ENCODE assay signal across 1 cellular context in the genomic region with DNA sequence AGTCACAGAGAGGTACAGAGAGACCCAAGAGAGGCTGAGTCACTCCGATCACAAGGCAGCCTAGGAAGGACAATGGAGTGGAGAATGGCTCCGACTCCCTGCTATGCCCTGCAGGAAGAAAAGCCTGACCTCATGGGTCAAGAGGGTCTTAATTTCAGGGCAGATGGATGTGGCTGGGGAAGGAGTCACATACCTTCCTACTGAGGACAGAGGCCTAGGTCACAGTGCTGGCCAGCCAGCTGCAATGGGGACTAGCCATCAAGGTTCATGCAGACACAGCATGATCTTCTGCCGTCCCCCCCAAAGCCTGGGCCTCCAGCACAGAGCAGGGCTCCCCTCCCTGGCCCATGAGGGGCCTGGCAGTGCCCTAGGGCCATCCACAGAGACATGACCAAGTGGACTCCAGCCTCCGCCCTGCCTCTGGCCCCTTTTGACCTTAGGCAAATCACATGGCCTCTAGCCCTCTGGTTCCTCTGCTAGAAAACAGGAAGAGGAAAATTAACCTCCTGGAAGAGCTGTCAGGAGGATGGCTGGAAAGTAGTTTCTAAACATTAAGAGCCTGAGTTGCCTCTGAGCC.
A peak's percentile ranks its signal among the peaks of the same experiment; 100 is the strongest.
TF ChIP-seq lines count a peak whose summit lies in the region.

No MANE protein-coding gene starts in this region.

TF ChIP-seq in HepG2, 621 proteins besides CTCF, POLR2A, EP300 and RAD21 (continued from another document and continues in another):
- TF ChIP-seq ZNF484 (CRISPR knock-in tag; IDR thresholded peaks at IDR 0.05; ENCODE audit: borderline replicate concordance, low read depth) (no peak), ZFP37 (CRISPR knock-in tag; IDR thresholded peaks at IDR 0.05; ENCODE audit: borderline replicate concordance) (no peak), PRMT3 (CRISPR knock-in tag; IDR thresholded peaks at IDR 0.05; ENCODE audit: borderline replicate concordance, low read depth) (no peak), SALL1 (CRISPR knock-in tag; IDR thresholded peaks at IDR 0.05) (0 out of 2 replicates have a peak, but pooled peaks have one; percentile 65), HOXA3 (CRISPR knock-in tag; IDR thresholded peaks at IDR 0.05) (peak; percentile 51; the same call in 1 of the 2 replicates), KAT7 (CRISPR knock-in tag; IDR thresholded peaks at IDR 0.05; ENCODE audit: borderline replicate concordance) (no peak), ZSCAN25 (CRISPR knock-in tag; IDR thresholded peaks at IDR 0.05) (peak; percentile 85), MATR3 (CRISPR knock-in tag; IDR thresholded peaks at IDR 0.05) (no peak), NR2F2 (IDR thresholded peaks at IDR 0.05; ENCODE audit: borderline replicate concordance, low read depth) (peak; percentile 77; the same call in 1 of the 2 replicates), WIZ (CRISPR knock-in tag; IDR thresholded peaks at IDR 0.05) (no peak), JDP2 (CRISPR knock-in tag; IDR thresholded peaks at IDR 0.05; ENCODE audit: borderline replicate concordance) (no peak), RBFOX2 (IDR thresholded peaks at IDR 0.05; ENCODE audit: low read depth, low read length) (no peak), HNRNPK (IDR thresholded peaks at IDR 0.05; ENCODE audit: low read depth, low read length, poor library complexity, severe bottlenecking) (no peak), ZNF274 (CRISPR knock-in tag; IDR thresholded peaks at IDR 0.05) (peak; percentile 35; the same call in 1 of the 2 replicates), ZNF850 (CRISPR knock-in tag; conservative IDR thresholded peaks at IDR 0.05) (no peak), SSRP1 (CRISPR knock-in tag; IDR thresholded peaks at IDR 0.05) (no peak), HNF4G (IDR thresholded peaks at IDR 0.05; ENCODE audit: borderline replicate concordance, low read depth, low read length) (0 out of 2 replicates have a peak, but pooled peaks have one; percentile 10), HNF4G (CRISPR knock-in tag; IDR thresholded peaks at IDR 0.05; ENCODE audit: borderline replicate concordance, low read depth) (no peak), MEIS1 (CRISPR knock-in tag; IDR thresholded peaks at IDR 0.05; ENCODE audit: borderline replicate concordance) (0 out of 2 replicates have a peak, but pooled peaks have one; percentile 70), HOXA5 (CRISPR knock-in tag; IDR thresholded peaks at IDR 0.05) (0 out of 2 replicates have a peak, but pooled peaks have one; percentile 46), NCOA2 (CRISPR knock-in tag; IDR thresholded peaks at IDR 0.05) (no peak; the same call in 1 of the 2 replicates), NCOR1 (IDR thresholded peaks at IDR 0.05; ENCODE audit: borderline replicate concordance, low read length) (no peak), ATM (IDR thresholded peaks at IDR 0.05; ENCODE audit: borderline replicate concordance) (no peak), BCL6 (CRISPR knock-in tag; IDR thresholded peaks at IDR 0.05) (no peak; the same call in 1 of the 2 replicates), ZFYVE20 (CRISPR knock-in tag; IDR thresholded peaks at IDR 0.05; ENCODE audit: borderline replicate concordance, low read depth) (no peak), ZNF724P (CRISPR knock-in tag; IDR thresholded peaks at IDR 0.05; ENCODE audit: borderline replicate concordance) (no peak), KAT8 (CRISPR knock-in tag; IDR thresholded peaks at IDR 0.05) (0 out of 2 replicates have a peak, but pooled peaks have one; percentile 39), ZNF337 (CRISPR knock-in tag; IDR thresholded peaks at IDR 0.05; ENCODE audit: borderline replicate concordance, low read depth) (no peak), RBM39 (IDR thresholded peaks at IDR 0.05; ENCODE audit: low read depth, low read length, poor library complexity, severe bottlenecking) (no peak), DPF2 (CRISPR knock-in tag; IDR thresholded peaks at IDR 0.05; ENCODE audit: borderline replicate concordance, low read depth) (peak; percentile 39; the same call in 1 of the 2 replicates), HDAC2 (CRISPR knock-in tag; IDR thresholded peaks at IDR 0.05) (peak; percentile 38), YEATS2 (CRISPR knock-in tag; IDR thresholded peaks at IDR 0.05; ENCODE audit: borderline replicate concordance) (no peak), ZNF547 (CRISPR knock-in tag; IDR thresholded peaks at IDR 0.05) (no peak), GFI1 (CRISPR knock-in tag; IDR thresholded peaks at IDR 0.05; ENCODE audit: borderline replicate concordance) (peak; percentile 42; the same call in 1 of the 2 replicates), ZNF616 (CRISPR knock-in tag; IDR thresholded peaks at IDR 0.05; ENCODE audit: low read depth) (no peak)
- TF ChIP-seq, protein P1, sequence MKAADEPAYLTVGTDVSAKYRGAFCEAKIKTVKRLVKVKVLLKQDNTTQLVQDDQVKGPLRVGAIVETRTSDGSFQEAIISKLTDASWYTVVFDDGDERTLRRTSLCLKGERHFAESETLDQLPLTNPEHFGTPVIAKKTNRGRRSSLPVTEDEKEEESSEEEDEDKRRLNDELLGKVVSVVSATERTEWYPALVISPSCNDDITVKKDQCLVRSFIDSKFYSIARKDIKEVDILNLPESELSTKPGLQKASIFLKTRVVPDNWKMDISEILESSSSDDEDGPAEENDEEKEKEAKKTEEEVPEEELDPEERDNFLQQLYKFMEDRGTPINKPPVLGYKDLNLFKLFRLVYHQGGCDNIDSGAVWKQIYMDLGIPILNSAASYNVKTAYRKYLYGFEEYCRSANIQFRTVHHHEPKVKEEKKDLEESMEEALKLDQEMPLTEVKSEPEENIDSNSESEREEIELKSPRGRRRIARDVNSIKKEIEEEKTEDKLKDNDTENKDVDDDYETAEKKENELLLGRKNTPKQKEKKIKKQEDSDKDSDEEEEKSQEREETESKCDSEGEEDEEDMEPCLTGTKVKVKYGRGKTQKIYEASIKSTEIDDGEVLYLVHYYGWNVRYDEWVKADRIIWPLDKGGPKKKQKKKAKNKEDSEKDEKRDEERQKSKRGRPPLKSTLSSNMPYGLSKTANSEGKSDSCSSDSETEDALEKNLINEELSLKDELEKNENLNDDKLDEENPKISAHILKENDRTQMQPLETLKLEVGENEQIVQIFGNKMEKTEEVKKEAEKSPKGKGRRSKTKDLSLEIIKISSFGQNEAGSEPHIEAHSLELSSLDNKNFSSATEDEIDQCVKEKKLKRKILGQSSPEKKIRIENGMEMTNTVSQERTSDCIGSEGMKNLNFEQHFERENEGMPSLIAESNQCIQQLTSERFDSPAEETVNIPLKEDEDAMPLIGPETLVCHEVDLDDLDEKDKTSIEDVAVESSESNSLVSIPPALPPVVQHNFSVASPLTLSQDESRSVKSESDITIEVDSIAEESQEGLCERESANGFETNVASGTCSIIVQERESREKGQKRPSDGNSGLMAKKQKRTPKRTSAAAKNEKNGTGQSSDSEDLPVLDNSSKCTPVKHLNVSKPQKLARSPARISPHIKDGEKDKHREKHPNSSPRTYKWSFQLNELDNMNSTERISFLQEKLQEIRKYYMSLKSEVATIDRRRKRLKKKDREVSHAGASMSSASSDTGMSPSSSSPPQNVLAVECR (CRISPR knock-in tag; IDR thresholded peaks at IDR 0.05; ENCODE audit: borderline replicate concordance) = peak; percentile 72; the same call in 1 of the 2 replicates
- TF ChIP-seq, protein P2, sequence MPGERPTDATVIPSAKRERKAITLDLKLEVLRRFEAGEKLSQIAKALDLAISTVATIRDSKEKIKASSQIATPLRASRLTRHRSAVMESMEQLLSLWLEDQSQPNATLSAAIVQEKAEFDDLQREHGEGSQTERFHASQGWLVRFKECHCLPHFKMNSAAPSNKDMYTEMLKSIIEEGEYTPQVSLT (CRISPR knock-in tag; IDR thresholded peaks at IDR 0.05; ENCODE audit: borderline replicate concordance, low read depth) = no peak
- TF ChIP-seq, protein P3, sequence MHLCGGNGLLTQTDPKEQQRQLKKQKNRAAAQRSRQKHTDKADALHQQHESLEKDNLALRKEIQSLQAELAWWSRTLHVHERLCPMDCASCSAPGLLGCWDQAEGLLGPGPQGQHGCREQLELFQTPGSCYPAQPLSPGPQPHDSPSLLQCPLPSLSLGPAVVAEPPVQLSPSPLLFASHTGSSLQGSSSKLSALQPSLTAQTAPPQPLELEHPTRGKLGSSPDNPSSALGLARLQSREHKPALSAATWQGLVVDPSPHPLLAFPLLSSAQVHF (CRISPR knock-in tag; IDR thresholded peaks at IDR 0.05) = no peak
- TF ChIP-seq, protein P4, sequence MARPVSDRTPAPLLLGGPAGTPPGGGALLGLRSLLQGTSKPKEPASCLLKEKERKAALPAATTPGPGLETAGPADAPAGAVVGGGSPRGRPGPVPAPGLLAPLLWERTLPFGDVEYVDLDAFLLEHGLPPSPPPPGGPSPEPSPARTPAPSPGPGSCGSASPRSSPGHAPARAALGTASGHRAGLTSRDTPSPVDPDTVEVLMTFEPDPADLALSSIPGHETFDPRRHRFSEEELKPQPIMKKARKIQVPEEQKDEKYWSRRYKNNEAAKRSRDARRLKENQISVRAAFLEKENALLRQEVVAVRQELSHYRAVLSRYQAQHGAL (CRISPR knock-in tag; IDR thresholded peaks at IDR 0.05; ENCODE audit: not compliant biosample characterization) = peak; percentile 42
- TF ChIP-seq, protein P5, sequence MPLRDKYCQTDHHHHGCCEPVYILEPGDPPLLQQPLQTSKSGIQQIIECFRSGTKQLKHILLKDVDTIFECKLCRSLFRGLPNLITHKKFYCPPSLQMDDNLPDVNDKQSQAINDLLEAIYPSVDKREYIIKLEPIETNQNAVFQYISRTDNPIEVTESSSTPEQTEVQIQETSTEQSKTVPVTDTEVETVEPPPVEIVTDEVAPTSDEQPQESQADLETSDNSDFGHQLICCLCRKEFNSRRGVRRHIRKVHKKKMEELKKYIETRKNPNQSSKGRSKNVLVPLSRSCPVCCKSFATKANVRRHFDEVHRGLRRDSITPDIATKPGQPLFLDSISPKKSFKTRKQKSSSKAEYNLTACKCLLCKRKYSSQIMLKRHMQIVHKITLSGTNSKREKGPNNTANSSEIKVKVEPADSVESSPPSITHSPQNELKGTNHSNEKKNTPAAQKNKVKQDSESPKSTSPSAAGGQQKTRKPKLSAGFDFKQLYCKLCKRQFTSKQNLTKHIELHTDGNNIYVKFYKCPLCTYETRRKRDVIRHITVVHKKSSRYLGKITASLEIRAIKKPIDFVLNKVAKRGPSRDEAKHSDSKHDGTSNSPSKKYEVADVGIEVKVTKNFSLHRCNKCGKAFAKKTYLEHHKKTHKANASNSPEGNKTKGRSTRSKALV (CRISPR knock-in tag; IDR thresholded peaks at IDR 0.05) = peak; percentile 72; the same call in 1 of the 2 replicates
- TF ChIP-seq, protein P6, sequence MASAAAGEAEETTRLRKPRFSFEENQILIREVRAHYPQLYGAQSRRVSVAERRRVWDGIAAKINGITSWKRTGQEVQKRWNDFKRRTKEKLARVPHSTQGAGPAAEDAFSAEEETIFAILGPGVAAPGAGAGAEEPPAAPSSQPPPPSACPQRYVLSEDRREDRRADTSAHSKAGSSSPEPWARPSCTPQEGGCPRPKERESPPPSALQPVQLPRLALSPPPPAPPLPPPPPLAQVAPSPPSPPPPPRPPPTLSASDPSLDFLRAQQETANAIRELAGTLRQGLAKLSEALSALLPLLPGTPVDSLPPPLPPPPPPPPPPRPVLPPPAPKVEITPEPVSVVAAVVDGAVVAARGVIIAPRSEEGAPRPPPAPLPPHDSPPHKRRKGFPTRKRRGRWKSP (CRISPR knock-in tag; IDR thresholded peaks at IDR 0.05) = no peak
- TF ChIP-seq, protein P7, sequence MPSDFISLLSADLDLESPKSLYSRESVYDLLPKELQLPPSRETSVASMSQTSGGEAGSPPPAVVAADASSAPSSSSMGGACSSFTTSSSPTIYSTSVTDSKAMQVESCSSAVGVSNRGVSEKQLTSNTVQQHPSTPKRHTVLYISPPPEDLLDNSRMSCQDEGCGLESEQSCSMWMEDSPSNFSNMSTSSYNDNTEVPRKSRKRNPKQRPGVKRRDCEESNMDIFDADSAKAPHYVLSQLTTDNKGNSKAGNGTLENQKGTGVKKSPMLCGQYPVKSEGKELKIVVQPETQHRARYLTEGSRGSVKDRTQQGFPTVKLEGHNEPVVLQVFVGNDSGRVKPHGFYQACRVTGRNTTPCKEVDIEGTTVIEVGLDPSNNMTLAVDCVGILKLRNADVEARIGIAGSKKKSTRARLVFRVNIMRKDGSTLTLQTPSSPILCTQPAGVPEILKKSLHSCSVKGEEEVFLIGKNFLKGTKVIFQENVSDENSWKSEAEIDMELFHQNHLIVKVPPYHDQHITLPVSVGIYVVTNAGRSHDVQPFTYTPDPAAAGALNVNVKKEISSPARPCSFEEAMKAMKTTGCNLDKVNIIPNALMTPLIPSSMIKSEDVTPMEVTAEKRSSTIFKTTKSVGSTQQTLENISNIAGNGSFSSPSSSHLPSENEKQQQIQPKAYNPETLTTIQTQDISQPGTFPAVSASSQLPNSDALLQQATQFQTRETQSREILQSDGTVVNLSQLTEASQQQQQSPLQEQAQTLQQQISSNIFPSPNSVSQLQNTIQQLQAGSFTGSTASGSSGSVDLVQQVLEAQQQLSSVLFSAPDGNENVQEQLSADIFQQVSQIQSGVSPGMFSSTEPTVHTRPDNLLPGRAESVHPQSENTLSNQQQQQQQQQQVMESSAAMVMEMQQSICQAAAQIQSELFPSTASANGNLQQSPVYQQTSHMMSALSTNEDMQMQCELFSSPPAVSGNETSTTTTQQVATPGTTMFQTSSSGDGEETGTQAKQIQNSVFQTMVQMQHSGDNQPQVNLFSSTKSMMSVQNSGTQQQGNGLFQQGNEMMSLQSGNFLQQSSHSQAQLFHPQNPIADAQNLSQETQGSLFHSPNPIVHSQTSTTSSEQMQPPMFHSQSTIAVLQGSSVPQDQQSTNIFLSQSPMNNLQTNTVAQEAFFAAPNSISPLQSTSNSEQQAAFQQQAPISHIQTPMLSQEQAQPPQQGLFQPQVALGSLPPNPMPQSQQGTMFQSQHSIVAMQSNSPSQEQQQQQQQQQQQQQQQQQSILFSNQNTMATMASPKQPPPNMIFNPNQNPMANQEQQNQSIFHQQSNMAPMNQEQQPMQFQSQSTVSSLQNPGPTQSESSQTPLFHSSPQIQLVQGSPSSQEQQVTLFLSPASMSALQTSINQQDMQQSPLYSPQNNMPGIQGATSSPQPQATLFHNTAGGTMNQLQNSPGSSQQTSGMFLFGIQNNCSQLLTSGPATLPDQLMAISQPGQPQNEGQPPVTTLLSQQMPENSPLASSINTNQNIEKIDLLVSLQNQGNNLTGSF (CRISPR knock-in tag; IDR thresholded peaks at IDR 0.05) = no peak
- TF ChIP-seq, protein P8, sequence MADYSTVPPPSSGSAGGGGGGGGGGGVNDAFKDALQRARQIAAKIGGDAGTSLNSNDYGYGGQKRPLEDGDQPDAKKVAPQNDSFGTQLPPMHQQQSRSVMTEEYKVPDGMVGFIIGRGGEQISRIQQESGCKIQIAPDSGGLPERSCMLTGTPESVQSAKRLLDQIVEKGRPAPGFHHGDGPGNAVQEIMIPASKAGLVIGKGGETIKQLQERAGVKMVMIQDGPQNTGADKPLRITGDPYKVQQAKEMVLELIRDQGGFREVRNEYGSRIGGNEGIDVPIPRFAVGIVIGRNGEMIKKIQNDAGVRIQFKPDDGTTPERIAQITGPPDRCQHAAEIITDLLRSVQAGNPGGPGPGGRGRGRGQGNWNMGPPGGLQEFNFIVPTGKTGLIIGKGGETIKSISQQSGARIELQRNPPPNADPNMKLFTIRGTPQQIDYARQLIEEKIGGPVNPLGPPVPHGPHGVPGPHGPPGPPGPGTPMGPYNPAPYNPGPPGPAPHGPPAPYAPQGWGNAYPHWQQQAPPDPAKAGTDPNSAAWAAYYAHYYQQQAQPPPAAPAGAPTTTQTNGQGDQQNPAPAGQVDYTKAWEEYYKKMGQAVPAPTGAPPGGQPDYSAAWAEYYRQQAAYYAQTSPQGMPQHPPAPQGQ (CRISPR knock-in tag; IDR thresholded peaks at IDR 0.05; ENCODE audit: borderline replicate concordance) = no peak
- TF ChIP-seq, protein P9, sequence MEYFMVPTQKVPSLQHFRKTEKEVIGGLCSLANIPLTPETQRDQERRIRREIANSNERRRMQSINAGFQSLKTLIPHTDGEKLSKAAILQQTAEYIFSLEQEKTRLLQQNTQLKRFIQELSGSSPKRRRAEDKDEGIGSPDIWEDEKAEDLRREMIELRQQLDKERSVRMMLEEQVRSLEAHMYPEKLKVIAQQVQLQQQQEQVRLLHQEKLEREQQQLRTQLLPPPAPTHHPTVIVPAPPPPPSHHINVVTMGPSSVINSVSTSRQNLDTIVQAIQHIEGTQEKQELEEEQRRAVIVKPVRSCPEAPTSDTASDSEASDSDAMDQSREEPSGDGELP (IDR thresholded peaks at IDR 0.05; ENCODE audit: borderline replicate concordance, low read depth) = peak; percentile 27; the same call in 1 of the 2 replicates
